ENCODE assay signal across 11 cellular contexts in the genomic region with DNA sequence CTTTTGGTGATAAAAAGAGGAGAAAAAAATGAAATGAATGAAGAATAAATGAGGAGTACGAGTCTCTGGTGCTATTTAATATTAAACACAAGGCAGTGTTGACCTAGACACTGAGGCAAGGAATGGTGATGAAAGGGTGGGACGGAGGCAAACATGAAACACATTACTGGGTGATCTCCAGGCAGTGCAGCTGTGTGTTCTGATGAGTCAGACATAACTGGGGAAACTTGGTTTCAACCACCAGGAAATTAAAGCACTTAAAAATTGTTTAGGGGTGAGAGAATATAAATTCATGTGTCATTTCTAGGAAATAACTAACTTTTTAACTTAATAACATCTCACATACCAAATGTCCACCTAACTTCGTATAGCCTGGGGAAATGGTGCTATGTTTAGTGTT. TPM values are rescaled to one million over a fixed set of nuclear protein-coding genes. Genes with fewer than 3 reads are reported as not detected.
A peak's percentile ranks its signal among the peaks of the same experiment; 100 is the strongest.
DNase-seq lines count a peak whose midpoint lies in the region; ATAC-seq and TF ChIP-seq lines count a peak whose summit lies in the region.
"Had no signal": no experiment of that assay in that cellular context is flagged by ENCODE, and none has a peak within 500 bp of the region (broad histone marks: within the 10 kb centered on the region; RNA-seq: fewer than 3 reads in every experiment).

No MANE protein-coding gene starts in this region.

- H3K4me3 Mint-ChIP-seq in activated naive CD4-positive, alpha-beta T cell treated with anti-CD3 and anti-CD28 coated beads, Interleukin-2, amount 10 ng/mL, durations not matched to agents 7 days and 5 days: no peak overlapping the region
- H3K4me3 Mint-ChIP-seq: GM23338 had no signal

- ATAC-seq in body of pancreas: peak; percentile 69
- ATAC-seq: GM23338 had no signal

- H3K4me1 Mint-ChIP-seq in activated naive CD4-positive, alpha-beta T cell treated with anti-CD3 and anti-CD28 coated beads, Interleukin-2, amount 10 ng/mL, durations not matched to agents 7 days and 5 days: no peaks in the 10 kb centered on the region

- whole genome bisulfite sequencing in body of pancreas, 2 donors: 41 to 47% methylated on average over 3 of the region's 3 CpGs
- WGBS in thyroid gland, 2 donors: 62 to 75% methylated on average over 3 of the region's 3 CpGs

- no peaks in the 10 kb centered on the region for H3K9me3 ChIP-seq in body of pancreas
- no peaks in the 10 kb centered on the region for H3K9me3 ChIP-seq in thyroid gland

- TF ChIP-seq POLR2A in body of pancreas (IDR thresholded peaks at IDR 0.05): no peak
- no peak for TF ChIP-seq POLR2A in thyroid gland (IDR thresholded peaks at IDR 0.05)

- intact Hi-C loops in body of pancreas (cut with DNase I): no loop called here
- intact Hi-C loops in thyroid gland (cut with DNase I): no loop called here

- H3K9me3 Mint-ChIP-seq in activated naive CD4-positive, alpha-beta T cell treated with anti-CD3 and anti-CD28 coated beads, Interleukin-2, amount 10 ng/mL, durations not matched to agents 7 days and 5 days: no peaks in the 10 kb centered on the region
- H3K9me3 Mint-ChIP-seq: GM23338 had no signal

- peak overlapping the region in 1 of 4 donors; percentile 36 for H3K27ac ChIP-seq in body of pancreas
- no peak overlapping the region for H3K27ac ChIP-seq in thyroid gland
- H3K27ac ChIP-seq: HL-60 had no signal

- CTCF ChIA-PET in activated naive CD4-positive, alpha-beta T cell treated with anti-CD3 and anti-CD28 coated beads, Interleukin-2, amount 10 ng/mL, durations not matched to agents 7 days and 5 days (lab: Charles Lee): no interaction called here

- H3K36me3 Mint-ChIP-seq in activated naive CD4-positive, alpha-beta T cell treated with anti-CD3 and anti-CD28 coated beads, Interleukin-2, amount 10 ng/mL, durations not matched to agents 7 days and 5 days: no peaks in the 10 kb centered on the region

- H3K27me3 ChIP-seq in body of pancreas (no peaks in the 10 kb centered on the region), thyroid gland (no peaks in the 10 kb centered on the region)

- H3K4me3 ChIP-seq in AG10803 (ENCODE audit: low read length) (no peak overlapping the region), body of pancreas (no peak overlapping the region), thyroid gland (replicated peaks in 1 of 3) (no peak overlapping the region)
- H3K4me3 ChIP-seq: GM23338 had no signal

- no peaks in the 10 kb centered on the region for H3K36me3 ChIP-seq in body of pancreas (replicated peaks in 1 of 2; ENCODE audit: insufficient read depth in 1 of 2, low read depth in 2 of 2)
- H3K36me3 ChIP-seq in thyroid gland: no peaks in the 10 kb centered on the region

- TF ChIP-seq CTCF in AG10803 (conservative IDR thresholded peaks at IDR 0.05; ENCODE audit: low read length) (no peak), body of pancreas (IDR thresholded peaks at IDR 0.05) (no peak), thyroid gland (IDR thresholded peaks at IDR 0.05) (no peak)

- DNase-seq in AG10803 (ENCODE audit: low read depth): peak; percentile 84
- DNase-seq in LHCN-M2 (ENCODE audit: low read depth): peak; percentile 92
- peak in 2 of 4 donors; percentile 8 to 15 for DNase-seq in body of pancreas
- peak; percentile 62 for DNase-seq in kidney glomerular epithelial cell (lab: John Stamatoyannopoulos, UW)
- no peak for DNase-seq in thyroid gland
- no peak for DNase-seq in medulla oblongata (ENCODE audit: extremely low spot score)
- DNase-seq in NCI-H2171 (lab: John Stamatoyannopoulos, UW): no peak
- no peak for DNase-seq in activated naive CD4-positive, alpha-beta T cell treated with anti-CD3 and anti-CD28 coated beads, Interleukin-2, amount 10 ng/mL, durations not matched to agents 7 days and 5 days

- H3K4me1 ChIP-seq in body of pancreas (no peaks in the 10 kb centered on the region), thyroid gland (no peaks in the 10 kb centered on the region)

- H3K27me3 Mint-ChIP-seq in activated naive CD4-positive, alpha-beta T cell treated with anti-CD3 and anti-CD28 coated beads, Interleukin-2, amount 10 ng/mL, durations not matched to agents 7 days and 5 days: no peaks in the 10 kb centered on the region

- no peak overlapping the region for H3K27ac Mint-ChIP-seq in activated naive CD4-positive, alpha-beta T cell treated with anti-CD3 and anti-CD28 coated beads, Interleukin-2, amount 10 ng/mL, durations not matched to agents 7 days and 5 days
- H3K27ac Mint-ChIP-seq: GM23338 had no signal

RNA-seq across cellular contexts. Expression of a gene that starts 19.7 kb away (rescaled TPM):
- total RNA-seq in LHCN-M2 (2014; rRNA removed) (0.34 and 0.58 TPM in 2 replicates), body of pancreas (10 to 100 TPM in 1 of 2 donors, 1 to 10 TPM in 1; 2.3 to 10.1 TPM), thyroid gland (not detected)
- polyA plus RNA-seq in LHCN-M2 (2012): 0.61 TPM
- total RNA-seq: NCI-H460 had no signal

RNA-seq across cellular contexts. Expression of a gene that starts 36.3 kb away (rescaled TPM):
- total RNA-seq in LHCN-M2 (2014; rRNA removed): not detected in 2 replicates
- polyA plus RNA-seq in LHCN-M2 (2012): not detected
- not detected for total RNA-seq in body of pancreas
- total RNA-seq in thyroid gland: not detected
- polyA plus RNA-seq: GM23338 had no signal

RNA-seq across cellular contexts. Expression of a gene that starts 52.4 kb away (rescaled TPM):
- total RNA-seq in LHCN-M2 (2014; rRNA removed) (2.0 and 2.9 TPM in 2 replicates), body of pancreas (10 to 100 TPM; 17.1 to 52.7 TPM), thyroid gland (under 1 TPM in 1 of 4 donors, not detected in 3; 0.93 TPM)
- 21.9 TPM for polyA plus RNA-seq in LHCN-M2 (2012)

Comparison
In these comparisons a context has a peak if more than half of its experiments do, and no peak if none do; other contexts are left out.
1. DNase-seq: peak in AG10803 (single experiment), LHCN-M2 (single experiment) and kidney glomerular epithelial cell (single experiment); none in thyroid gland (0 of 2), medulla oblongata (single experiment), NCI-H2171 (single experiment) and activated naive CD4-positive, alpha-beta T cell treated with anti-CD3 and anti-CD28 coated beads, Interleukin-2, amount 10 ng/mL, durations not matched to agents 7 days and 5 days (single experiment).